ENCODE assay signal across 9 cellular contexts in the genomic region with DNA sequence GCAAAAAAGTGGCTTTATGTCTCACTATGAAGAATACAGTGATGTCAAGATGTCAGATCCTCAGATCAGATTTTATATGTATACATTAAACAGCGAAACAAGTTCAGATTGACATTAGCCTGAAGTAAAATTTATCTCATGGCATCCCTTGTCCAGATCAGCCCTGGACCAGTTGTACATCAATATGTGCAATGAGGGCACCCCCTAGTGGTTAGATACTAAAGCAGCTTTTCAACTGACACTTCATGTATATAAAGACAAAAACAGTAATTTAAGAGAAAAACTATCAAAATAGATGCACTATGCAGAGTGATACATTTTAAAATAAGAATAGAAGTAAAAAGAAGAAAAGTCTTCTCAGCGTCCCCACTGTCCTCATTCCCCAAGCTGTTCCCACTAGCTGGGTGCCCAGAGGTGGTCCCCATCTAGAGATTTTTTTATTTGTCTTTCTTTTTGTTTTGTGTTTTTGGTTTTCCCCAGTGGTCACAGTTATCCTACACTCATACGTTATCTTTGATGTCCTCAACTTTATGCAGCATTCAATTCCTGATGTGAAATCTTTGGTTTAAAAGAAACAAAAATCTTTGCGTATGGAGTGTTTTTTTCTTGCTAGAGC.
A peak's percentile ranks its signal among the peaks of the same experiment; 100 is the strongest.
DNase-seq lines count a peak whose midpoint lies in the region; ATAC-seq and TF ChIP-seq lines count a peak whose summit lies in the region.
"Had no signal": no experiment of that assay in that cellular context is flagged by ENCODE, and none has a peak within 500 bp of the region (broad histone marks: within the 10 kb centered on the region; RNA-seq: fewer than 3 reads in every experiment).

No MANE protein-coding gene starts in this region.

- H3K9me3 Mint-ChIP-seq in endothelial cell (ENCODE audit: unreplicated experiment): peaks cover under 1% of the 10 kb centered on the region
- no peaks in the 10 kb centered on the region for H3K9me3 Mint-ChIP-seq in naive B cell
- H3K9me3 Mint-ChIP-seq in activated CD4-positive, alpha-beta memory T cell treated with anti-CD3 and anti-CD28 coated beads, Interleukin-2, amount 10 ng/mL, durations not matched to agents 7 days and 5 days: peaks cover 3% of the 10 kb centered on the region

- no peaks in the 10 kb centered on the region for H3K36me3 ChIP-seq in PC-9 (ENCODE audit: low read depth)

- H3F3A ChIP-seq in PC-9 (ENCODE audit: insufficient read depth, low read depth): no peaks in the 10 kb centered on the region

- no peak overlapping the region for H3K4me3 ChIP-seq in PC-9

- H3K4me2 ChIP-seq in PC-9: no peak overlapping the region

- no peak overlapping the region for H3K27ac ChIP-seq in PC-9

- H3K27me3 Mint-ChIP-seq in endothelial cell (ENCODE audit: unreplicated experiment) (no peaks in the 10 kb centered on the region), naive B cell (no peaks in the 10 kb centered on the region)
- no peaks in the 10 kb centered on the region for H3K27me3 Mint-ChIP-seq in activated CD4-positive, alpha-beta memory T cell treated with anti-CD3 and anti-CD28 coated beads, Interleukin-2, amount 10 ng/mL, durations not matched to agents 7 days and 5 days

- intact Hi-C loops in PC-9 (cut with micrococcal nuclease; ENCODE audit: unreplicated experiment): loop anchor here (1.0 to 10.0 kb wide), 6 partner anchors 583 to 1787 kb away; no protein-coding TSS in a partner anchor

- CTCF ChIA-PET in PC-9 (lab: Charles Lee): no interaction called here
- CTCF ChIA-PET in activated CD4-positive, alpha-beta memory T cell treated with anti-CD3 and anti-CD28 coated beads, Interleukin-2, amount 10 ng/mL, durations not matched to agents 7 days and 5 days (lab: Charles Lee): interaction anchor here (0.7 to 1.3 kb wide), 3 partner anchors 13 to 846 kb away, joined by 3 to 5 read pairs (median 4); no protein-coding TSS in a partner anchor

- H3K4me3 Mint-ChIP-seq in endothelial cell (ENCODE audit: unreplicated experiment) (no peak overlapping the region), naive B cell (no peak overlapping the region)
- H3K4me3 Mint-ChIP-seq in activated CD4-positive, alpha-beta memory T cell treated with anti-CD3 and anti-CD28 coated beads, Interleukin-2, amount 10 ng/mL, durations not matched to agents 7 days and 5 days: no peak overlapping the region

- H3K9me3 ChIP-seq in PC-9 (ENCODE audit: insufficient read depth, low read depth): no peaks in the 10 kb centered on the region

- TF ChIP-seq CTCF in PC-9 (conservative IDR thresholded peaks at IDR 0.05) (peak; percentile 97), endothelial cell (IDR thresholded peaks at IDR 0.05; ENCODE audit: unreplicated experiment) (peak; percentile 76)

- in situ Hi-C loops in KBM-7 (cut with MboI; ENCODE audit: low pct_unique_long_range_greater_than_20kb, low sequenced_read_pairs): no loop called here

- H3K4me1 Mint-ChIP-seq in endothelial cell (ENCODE audit: unreplicated experiment) (no peaks in the 10 kb centered on the region), naive B cell (no peaks in the 10 kb centered on the region)
- H3K4me1 Mint-ChIP-seq in activated CD4-positive, alpha-beta memory T cell treated with anti-CD3 and anti-CD28 coated beads, Interleukin-2, amount 10 ng/mL, durations not matched to agents 7 days and 5 days: no peaks in the 10 kb centered on the region

- no peaks in the 10 kb centered on the region for H3K9me2 ChIP-seq in PC-9 (ENCODE audit: insufficient read depth)

- DNase-seq in GDM1 (lab: John Stamatoyannopoulos, UW) (peak; percentile 34), KBM-7 (peak; percentile 58), PC-9 (peak; percentile 40 to 51), endothelial cell (ENCODE audit: low spot score) (peak; percentile 39), naive B cell (peak; percentile 2), GOT3 (lab: John Stamatoyannopoulos, UW) (no peak)
- DNase-seq in activated CD4-positive, alpha-beta memory T cell treated with anti-CD3 and anti-CD28 coated beads, Interleukin-2, amount 10 ng/mL, durations not matched to agents 7 days and 5 days: no peak

- no peaks in the 10 kb centered on the region for H3K79me2 ChIP-seq in PC-9 (ENCODE audit: low read depth)

- no peaks in the 10 kb centered on the region for H3K4me1 ChIP-seq in PC-9 (replicated peaks; ENCODE audit: insufficient read depth)

- no TSS peak for BruUV-seq in PC-9 (replicated peaks; lab: Mats Ljungman, UMichigan)

- H2AFZ ChIP-seq in PC-9: no peak overlapping the region

- ATAC-seq in GM21367 (IDR thresholded peaks at IDR 0.05; ENCODE audit: unreplicated experiment): peak; percentile 78
- ATAC-seq in naive B cell (ENCODE audit: low read depth in 2 of 2): no peak
- ATAC-seq: activated naive CD4-positive, alpha-beta T cell treated with anti-CD3 and anti-CD28 coated beads, Interleukin-2, amount 50 U/mL, for 72 hours had no signal

- no peaks in the 10 kb centered on the region for H4K20me1 ChIP-seq in PC-9 (ENCODE audit: insufficient read depth)

- POLR2A ChIA-PET in PC-9 (lab: Charles Lee; ENCODE audit: unreplicated experiment): interaction anchor here (0.6 kb wide), 1 partner anchor 727 kb away, joined by 3 read pairs; no protein-coding TSS in a partner anchor
- POLR2A ChIA-PET in activated CD4-positive, alpha-beta memory T cell treated with anti-CD3 and anti-CD28 coated beads, Interleukin-2, amount 10 ng/mL, durations not matched to agents 7 days and 5 days (lab: Charles Lee): no interaction called here

- H3K36me3 Mint-ChIP-seq in endothelial cell (ENCODE audit: low read depth, unreplicated experiment) (no peaks in the 10 kb centered on the region), naive B cell (no peaks in the 10 kb centered on the region)
- H3K36me3 Mint-ChIP-seq in activated CD4-positive, alpha-beta memory T cell treated with anti-CD3 and anti-CD28 coated beads, Interleukin-2, amount 10 ng/mL, durations not matched to agents 7 days and 5 days (ENCODE audit: low read depth): no peaks in the 10 kb centered on the region
- H3K36me3 Mint-ChIP-seq: activated naive CD4-positive, alpha-beta T cell treated with anti-CD3 and anti-CD28 coated beads, Interleukin-2, amount 50 U/mL, for 72 hours had no signal

- no peaks in the 10 kb centered on the region for H3K27me3 ChIP-seq in PC-9 (ENCODE audit: insufficient read depth, low read depth)

- H3K27ac Mint-ChIP-seq in endothelial cell (ENCODE audit: unreplicated experiment): no peak overlapping the region
- no peak overlapping the region for H3K27ac Mint-ChIP-seq in naive B cell
- no peak overlapping the region for H3K27ac Mint-ChIP-seq in activated CD4-positive, alpha-beta memory T cell treated with anti-CD3 and anti-CD28 coated beads, Interleukin-2, amount 10 ng/mL, durations not matched to agents 7 days and 5 days
- H3K27ac Mint-ChIP-seq: activated naive CD4-positive, alpha-beta T cell treated with anti-CD3 and anti-CD28 coated beads, Interleukin-2, amount 50 U/mL, for 72 hours had no signal

Comparison
In these comparisons a context has a peak if more than half of its experiments do, and no peak if none do; other contexts are left out.
1. DNase-seq: peak in GDM1 (single experiment), KBM-7 (single experiment), PC-9 (2 of 2), endothelial cell (single experiment) and naive B cell (single experiment); none in activated CD4-positive, alpha-beta memory T cell treated with anti-CD3 and anti-CD28 coated beads, Interleukin-2, amount 10 ng/mL, durations not matched to agents 7 days and 5 days (single experiment) and GOT3 (single experiment).